8 cellular contexts compared by ENCODE assay signal in the genomic region with DNA sequence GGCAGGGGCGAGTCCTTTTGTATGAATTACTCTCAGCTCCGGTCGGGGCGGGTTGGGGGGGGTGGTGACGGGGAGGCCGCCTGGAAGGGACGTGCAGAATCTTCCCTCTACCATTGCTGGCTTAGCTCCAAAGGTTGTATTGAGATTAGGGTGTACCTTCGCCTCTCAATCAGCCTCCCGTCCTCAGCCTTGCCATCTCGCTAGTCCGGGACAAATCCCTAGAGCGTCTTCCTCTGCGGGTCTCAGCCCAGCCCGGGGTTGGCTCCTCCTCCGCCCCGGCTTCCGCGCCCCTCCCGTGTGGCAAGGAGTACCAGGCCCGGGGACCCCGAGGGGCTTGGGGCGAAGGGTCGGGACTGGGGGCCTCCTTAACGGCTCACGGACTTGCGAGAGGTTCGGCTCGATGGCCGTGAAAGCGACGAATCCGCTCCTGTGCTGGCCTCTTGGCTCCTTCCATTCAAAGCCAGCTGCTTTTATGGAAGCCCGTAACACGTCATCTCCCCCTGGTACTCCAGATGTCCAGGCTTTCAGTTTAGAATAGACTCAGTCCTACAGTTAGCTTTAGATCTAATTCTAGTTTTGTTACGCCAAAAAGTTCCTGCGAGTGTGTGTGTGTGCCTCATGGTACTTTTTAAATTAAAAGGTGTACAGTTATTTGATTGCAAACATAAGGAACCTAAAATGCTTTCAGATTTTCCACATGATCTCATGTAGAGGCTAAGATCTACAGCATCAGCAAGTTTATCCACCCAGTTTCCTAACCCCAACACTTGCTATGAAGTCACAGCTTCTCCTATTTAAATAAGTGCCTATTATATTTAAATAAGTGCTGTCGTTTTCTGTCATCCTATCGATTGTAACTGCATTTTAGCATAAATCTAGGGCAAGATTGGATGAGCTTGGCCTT. TPM values are rescaled to one million over a fixed set of nuclear protein-coding genes. Genes with fewer than 3 reads are reported as not detected.
DNase-seq lines count a peak whose midpoint lies in the region; ATAC-seq, FAIRE-seq and TF ChIP-seq lines count a peak whose summit lies in the region.

No MANE protein-coding gene starts in this region.

- in situ Hi-C loops in T47D (cut with HindIII; ENCODE audit: low pct_unique_long_range_greater_than_20kb, low sequenced_read_pairs): no loop called here

- H3K4me1 ChIP-seq in HEK293 (ENCODE audit: control insufficient read depth, insufficient read depth, low read length): no peaks in the 10 kb centered on the region
- peaks cover 13 to 23% of the 10 kb centered on the region in 2 donors for H3K4me1 ChIP-seq in kidney (ENCODE audit: control insufficient read depth in 1 of 2, insufficient read depth in 1 of 2, low read depth in 1 of 2, low read length in 2 of 2)

- intact Hi-C loops in kidney (cut with DNase I): no loop called here

- H3K9me3 ChIP-seq in HEK293 (ENCODE audit: control insufficient read depth, insufficient read depth, low read depth, low read length): no peaks in the 10 kb centered on the region
- no peaks in the 10 kb centered on the region for H3K9me3 ChIP-seq in MG63
- H3K9me3 ChIP-seq in kidney (ENCODE audit: control insufficient read depth in 1 of 2, low read length in 2 of 2): no peaks in the 10 kb centered on the region

- peak; percentile 73 for ATAC-seq in SK-N-SH treated with all-trans-retinoic acid at 6 μM for 48 hours

- H3K4me3 ChIP-seq in GM12875 (ENCODE audit: low read depth, low read length) (peak overlapping the region; percentile 62), HEK293 (ENCODE audit: low read depth, low read length) (peak overlapping the region; percentile 80), MG63 (peak overlapping the region; percentile 59), kidney (ENCODE audit: low read length in 2 of 2) (peak overlapping the region; percentile 79 to 98)

- CTCF ChIA-PET in HEK293 (lab: Yijun Ruan, JAX): interaction anchor here (0.6 to 3.0 kb wide), 6 partner anchors 8 to 1714 kb away, joined by 3 to 19 read pairs (median 5); a partner anchor contains a TSS

- TF ChIP-seq CTCF in GM12875 (IDR thresholded peaks at IDR 0.05; ENCODE audit: borderline replicate concordance, insufficient read depth, low read depth, low read length) (no peak), HEK293 (tag by site-specific recombination; IDR thresholded peaks at IDR 0.05) (no peak), kidney (IDR thresholded peaks at IDR 0.05; ENCODE audit: borderline replicate concordance, extremely low read depth, insufficient read depth) (no peak)

- H3K27ac ChIP-seq in HEK293 (ENCODE audit: extremely low read depth, low read depth, low read length): peak overlapping the region; percentile 91
- H3K27ac ChIP-seq in kidney (ENCODE audit: low read depth in 2 of 2, low read length in 2 of 2): peak overlapping the region; percentile 99 to 100

- H3K27me3 ChIP-seq in MG63: no peaks in the 10 kb centered on the region

- DNase-seq in MG63: no peak
- peak; percentile 21 to 63 for DNase-seq in T47D (ENCODE audit: low read depth in 1 of 2, low spot score in 1 of 2)
- peak; percentile 94 for DNase-seq in kidney
- DNase-seq in stimulated activated CD4-positive, alpha-beta T cell treated with anti-CD3 and anti-CD28 coated beads, Interleukin-12 subunit alpha, Interleukin-12 subunit beta, amount 100 ng/mL, for 48 hours (ENCODE audit: low read depth in 2 of 3, low spot score in 1 of 3): peak; percentile 65 to 68 (median 67)
- no peak for DNase-seq in ecto neural progenitor cell (ENCODE audit: low spot score)

- FAIRE-seq in kidney (lab: Jason Lieb, UNC): no peak

- POLR2A ChIA-PET in HEK293 (lab: Yijun Ruan, JAX): interaction anchor here (0.5 to 5.9 kb wide), 32 partner anchors 8 to 1684 kb away, joined by 3 to 88 read pairs (median 5); a partner anchor contains a TSS

- H3K36me3 ChIP-seq in HEK293 (ENCODE audit: control insufficient read depth in 2 of 2, insufficient read depth in 1 of 2, low read length in 2 of 2): peaks cover under 1 to 41% of the 10 kb centered on the region in 2 experiments; a peak in 1 of 3 replicates
- peaks cover 44% of the 10 kb centered on the region for H3K36me3 ChIP-seq in MG63
- peaks cover 14 to 32% of the 10 kb centered on the region in 2 donors for H3K36me3 ChIP-seq in kidney (ENCODE audit: control insufficient read depth in 1 of 2, insufficient read depth in 2 of 2, low read length in 2 of 2)

- peak overlapping the region; percentile 87 to 97 for H3K9ac ChIP-seq in kidney (ENCODE audit: low read length in 2 of 2)

TF ChIP-seq in HEK293, 187 proteins besides CTCF, POLR2A, EP300 and RAD21 (continues in another document):
- TF ChIP-seq ZSCAN30 (tag by site-specific recombination; IDR thresholded peaks at IDR 0.05): 0 out of 2 replicates have a peak, but pooled peaks have one; percentile 64
- no peak for TF ChIP-seq SCRT2 (tag by site-specific recombination; IDR thresholded peaks at IDR 0.05)
- TF ChIP-seq, protein P1, sequence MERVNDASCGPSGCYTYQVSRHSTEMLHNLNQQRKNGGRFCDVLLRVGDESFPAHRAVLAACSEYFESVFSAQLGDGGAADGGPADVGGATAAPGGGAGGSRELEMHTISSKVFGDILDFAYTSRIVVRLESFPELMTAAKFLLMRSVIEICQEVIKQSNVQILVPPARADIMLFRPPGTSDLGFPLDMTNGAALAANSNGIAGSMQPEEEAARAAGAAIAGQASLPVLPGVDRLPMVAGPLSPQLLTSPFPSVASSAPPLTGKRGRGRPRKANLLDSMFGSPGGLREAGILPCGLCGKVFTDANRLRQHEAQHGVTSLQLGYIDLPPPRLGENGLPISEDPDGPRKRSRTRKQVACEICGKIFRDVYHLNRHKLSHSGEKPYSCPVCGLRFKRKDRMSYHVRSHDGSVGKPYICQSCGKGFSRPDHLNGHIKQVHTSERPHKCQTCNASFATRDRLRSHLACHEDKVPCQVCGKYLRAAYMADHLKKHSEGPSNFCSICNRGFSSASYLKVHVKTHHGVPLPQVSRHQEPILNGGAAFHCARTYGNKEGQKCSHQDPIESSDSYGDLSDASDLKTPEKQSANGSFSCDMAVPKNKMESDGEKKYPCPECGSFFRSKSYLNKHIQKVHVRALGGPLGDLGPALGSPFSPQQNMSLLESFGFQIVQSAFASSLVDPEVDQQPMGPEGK (tag by site-specific recombination; IDR thresholded peaks at IDR 0.05): peak; percentile 87
- no peak for TF ChIP-seq GLI2 (tag by site-specific recombination; IDR thresholded peaks at IDR 0.05; ENCODE audit: borderline replicate concordance, low read depth)
- no peak for TF ChIP-seq GLI4 (tag by site-specific recombination; IDR thresholded peaks at IDR 0.05)
- no peak for TF ChIP-seq ZBTB48 (tag by site-specific recombination; IDR thresholded peaks at IDR 0.05)
- TF ChIP-seq SCRT1 (tag by site-specific recombination; IDR thresholded peaks at IDR 0.05; ENCODE audit: borderline replicate concordance): no peak
- TF ChIP-seq BCL11A (tag by site-specific recombination; IDR thresholded peaks at IDR 0.05; ENCODE audit: low read depth): no peak
- no peak; the same call in 1 of the 2 replicates for TF ChIP-seq ZNF76 (tag by site-specific recombination; IDR thresholded peaks at IDR 0.05; ENCODE audit: borderline replicate concordance, low read depth)
- TF ChIP-seq YY2 (tag by site-specific recombination; IDR thresholded peaks at IDR 0.05): no peak
- no peak for TF ChIP-seq ZNF202 (tag by site-specific recombination; IDR thresholded peaks at IDR 0.05; ENCODE audit: borderline replicate concordance)
- TF ChIP-seq TCF7L2 (IDR thresholded peaks at IDR 0.05; ENCODE audit: borderline replicate concordance, low read depth, low read length): no peak
- no peak for TF ChIP-seq ZNF184 (tag by site-specific recombination; IDR thresholded peaks at IDR 0.05)

TF ChIP-seq in SK-N-SH treated with all-trans-retinoic acid at 6 μM for 48 hours, 23 proteins besides CTCF, POLR2A, EP300 and RAD21 (continues in another document):
- TF ChIP-seq ISL1 (CRISPR knock-in tag; IDR thresholded peaks at IDR 0.05) (no peak), ZFP3 (CRISPR knock-in tag; IDR thresholded peaks at IDR 0.05) (no peak), SNAI2 (CRISPR knock-in tag; IDR thresholded peaks at IDR 0.05) (no peak), GLIS3 (CRISPR knock-in tag; IDR thresholded peaks at IDR 0.05) (no peak), ESRRG (CRISPR knock-in tag; IDR thresholded peaks at IDR 0.05) (no peak)
- TF ChIP-seq, protein P2, sequence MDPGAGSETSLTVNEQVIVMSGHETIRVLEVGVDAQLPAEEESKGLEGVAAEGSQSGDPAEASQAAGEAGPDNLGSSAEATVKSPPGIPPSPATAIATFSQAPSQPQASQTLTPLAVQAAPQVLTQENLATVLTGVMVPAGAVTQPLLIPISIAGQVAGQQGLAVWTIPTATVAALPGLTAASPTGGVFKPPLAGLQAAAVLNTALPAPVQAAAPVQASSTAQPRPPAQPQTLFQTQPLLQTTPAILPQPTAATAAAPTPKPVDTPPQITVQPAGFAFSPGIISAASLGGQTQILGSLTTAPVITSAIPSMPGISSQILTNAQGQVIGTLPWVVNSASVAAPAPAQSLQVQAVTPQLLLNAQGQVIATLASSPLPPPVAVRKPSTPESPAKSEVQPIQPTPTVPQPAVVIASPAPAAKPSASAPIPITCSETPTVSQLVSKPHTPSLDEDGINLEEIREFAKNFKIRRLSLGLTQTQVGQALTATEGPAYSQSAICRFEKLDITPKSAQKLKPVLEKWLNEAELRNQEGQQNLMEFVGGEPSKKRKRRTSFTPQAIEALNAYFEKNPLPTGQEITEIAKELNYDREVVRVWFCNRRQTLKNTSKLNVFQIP (CRISPR knock-in tag; IDR thresholded peaks at IDR 0.05; ENCODE audit: borderline replicate concordance, low read depth): no peak
- TF ChIP-seq, protein P3, sequence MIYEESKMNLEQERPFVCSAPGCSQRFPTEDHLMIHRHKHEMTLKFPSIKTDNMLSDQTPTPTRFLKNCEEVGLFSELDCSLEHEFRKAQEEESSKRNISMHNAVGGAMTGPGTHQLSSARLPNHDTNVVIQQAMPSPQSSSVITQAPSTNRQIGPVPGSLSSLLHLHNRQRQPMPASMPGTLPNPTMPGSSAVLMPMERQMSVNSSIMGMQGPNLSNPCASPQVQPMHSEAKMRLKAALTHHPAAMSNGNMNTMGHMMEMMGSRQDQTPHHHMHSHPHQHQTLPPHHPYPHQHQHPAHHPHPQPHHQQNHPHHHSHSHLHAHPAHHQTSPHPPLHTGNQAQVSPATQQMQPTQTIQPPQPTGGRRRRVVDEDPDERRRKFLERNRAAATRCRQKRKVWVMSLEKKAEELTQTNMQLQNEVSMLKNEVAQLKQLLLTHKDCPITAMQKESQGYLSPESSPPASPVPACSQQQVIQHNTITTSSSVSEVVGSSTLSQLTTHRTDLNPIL (CRISPR knock-in tag; IDR thresholded peaks at IDR 0.05; ENCODE audit: low read depth): no peak

RNA-seq across cellular contexts. Expression of a gene that starts 0.8 kb away (rescaled TPM):
- total RNA-seq in MG63 (2014; rRNA removed; shearing (Covaris generic); ENCODE audit: low replicate concordance): 14,402 and 16,931 TPM in 2 replicates
- total RNA-seq in kidney: 10,277 TPM
- polyA plus RNA-seq in kidney (ENCODE audit: insufficient read depth, low read depth, low replicate concordance): 9,725 TPM

Comparison
In these comparisons a context has a peak if more than half of its experiments do, and no peak if none do; other contexts are left out.
1. DNase-seq: peak in T47D (2 of 2), kidney (single experiment) and stimulated activated CD4-positive, alpha-beta T cell treated with anti-CD3 and anti-CD28 coated beads, Interleukin-12 subunit alpha, Interleukin-12 subunit beta, amount 100 ng/mL, for 48 hours (3 of 3); none in MG63 (single experiment) and ecto neural progenitor cell (single experiment).
2. Peak in every context shown above with its lines, with median percentiles within 50 percentile points of each other: H3K4me3 ChIP-seq.